ENCODE assay signal across 8 cellular contexts in genomic region chr11:83194284-83195175, GRCh38. TPM values are rescaled to one million over a fixed set of nuclear protein-coding genes. Genes with fewer than 3 reads are reported as not detected.
A peak's percentile ranks its signal among the peaks of the same experiment; 100 is the strongest.
DNase-seq lines count a peak whose midpoint lies in the region; ATAC-seq and TF ChIP-seq lines count a peak whose summit lies in the region.

No MANE protein-coding gene starts in this region.

- peak overlapping the region; percentile 91 for H3K4me2 ChIP-seq in neural progenitor cell

- peaks cover 9% of the 10 kb centered on the region for H3K36me3 Mint-ChIP-seq in neural progenitor cell

- peak; percentile 51 for DNase-seq in AG09309 (ENCODE audit: low read depth)
- DNase-seq in RPMI8226, result peak; percentile 82
- DNase-seq in activated T-helper 9 cell treated with anti-CD3 and anti-CD28 coated beads, Interleukin-2, amount 50 U/mL, for 16 hours (ENCODE audit: low read depth), result peak; percentile 41
- DNase-seq in fibroblast of the conjunctiva (ENCODE audit: low read depth), result peak; percentile 34
- peak; percentile 58 for DNase-seq in neural progenitor cell (ENCODE audit: low spot score)
- DNase-seq in substantia nigra (lab: John Stamatoyannopoulos, UW), result peak in 41 of 49 donors; percentile 6 to 63 (median 31)

- H3K27me3 Mint-ChIP-seq in neural progenitor cell (ENCODE audit: insufficient read depth, low read depth), result peaks cover 2% of the 10 kb centered on the region

- peaks cover 17% of the 10 kb centered on the region for H3F3A ChIP-seq in neural progenitor cell (ENCODE audit: low read depth)

- H3K4me3 Mint-ChIP-seq in neural progenitor cell, result peak overlapping the region; percentile 99

- H4K20me1 ChIP-seq in neural progenitor cell (ENCODE audit: low read depth), result no peaks in the 10 kb centered on the region

- H3K9ac ChIP-seq in neural progenitor cell, result peak overlapping the region; percentile 2

- peaks cover 15% of the 10 kb centered on the region for H3K27me3 ChIP-seq in neural progenitor cell

- no peaks in the 10 kb centered on the region for H3K9me3 Mint-ChIP-seq in neural progenitor cell

- H3K79me2 ChIP-seq in neural progenitor cell (ENCODE audit: low read depth), result peaks cover 23% of the 10 kb centered on the region

- no peaks in the 10 kb centered on the region for H3K36me3 ChIP-seq in neural progenitor cell

- TF ChIP-seq CTCF in AG09309 (IDR thresholded peaks at IDR 0.05; ENCODE audit: control insufficient read depth, insufficient read depth, low read depth, low read length, missing control alignments) (no peak), neural progenitor cell (IDR thresholded peaks at IDR 0.05) (no peak)

- H3K27ac ChIP-seq in neural progenitor cell (no peak overlapping the region), substantia nigra (ENCODE audit: low read depth, low read length, poor library complexity, severe bottlenecking) (peak overlapping the region; percentile 78)

- H3K4me1 ChIP-seq in neural progenitor cell, result peaks cover 9% of the 10 kb centered on the region

- H3K4me3 ChIP-seq in AG09309 (ENCODE audit: control insufficient read depth, low read depth, low read length) (peak overlapping the region; percentile 56), neural progenitor cell (peak overlapping the region; percentile 71)

- peak; percentile 45 for ATAC-seq in GM18870 (IDR thresholded peaks at IDR 0.05; ENCODE audit: unreplicated experiment)
- ATAC-seq in HG03095 (IDR thresholded peaks at IDR 0.05; ENCODE audit: unreplicated experiment), result peak; percentile 44

- H3K9me3 ChIP-seq in neural progenitor cell (ENCODE audit: low read depth), result no peaks in the 10 kb centered on the region

- H3K4me1 Mint-ChIP-seq in neural progenitor cell, result peaks cover 24% of the 10 kb centered on the region

- peak overlapping the region; percentile 84 for H2AFZ ChIP-seq in neural progenitor cell (replicated peaks)

- H3K27ac Mint-ChIP-seq in neural progenitor cell, result peak overlapping the region; percentile 89

RNA-seq across cellular contexts. Expression of gene ANKRD42, which starts 1.0 kb away (rescaled TPM):
- total RNA-seq in neural progenitor cell (ENCODE audit: low replicate concordance), result 3.3 and 4.4 TPM in 2 replicates

RNA-seq across cellular contexts. Expression of gene PCF11, which starts 37.6 kb away (rescaled TPM):
- 64.2 and 72.7 TPM in 2 replicates for total RNA-seq in neural progenitor cell (ENCODE audit: low replicate concordance)

Comparison
In these comparisons a context has a peak if more than half of its experiments do, and no peak if none do; other contexts are left out.
1. DNase-seq: peak in every context shown above with its lines; median percentile 82 in RPMI8226; 58 in neural progenitor cell; 51 in AG09309; 41 in activated T-helper 9 cell treated with anti-CD3 and anti-CD28 coated beads, Interleukin-2, amount 50 U/mL, for 16 hours; 34 in fibroblast of the conjunctiva; 31 in substantia nigra.